20 cellular contexts compared by ENCODE assay signal in genomic region chr3:175433026-175433668, GRCh38.
DNase-seq lines count a peak whose midpoint lies in the region; ATAC-seq and TF ChIP-seq lines count a peak whose summit lies in the region.
"Had no signal": no experiment of that assay in that cellular context is flagged by ENCODE, and none has a peak within 500 bp of the region (broad histone marks: within the 10 kb centered on the region; RNA-seq: fewer than 3 reads in every experiment).

No MANE protein-coding gene starts in this region.

- no peak overlapping the region for H2BK12ac ChIP-seq in mesenchymal stem cell (ENCODE audit: low read length in 2 of 2)

- no peaks in the 10 kb centered on the region for H3K4me1 Mint-ChIP-seq in stimulated activated effector memory CD8-positive, alpha-beta T cell treated with anti-CD3 and anti-CD28 coated beads, Interleukin-12 subunit alpha, Interleukin-12 subunit beta, amount 100 ng/mL, for 72 hours
- H3K4me1 Mint-ChIP-seq: activated CD4-positive, alpha-beta T cell treated with anti-CD3 and anti-CD28 coated beads for 36 hours; B cell had no signal

- no peak overlapping the region for H3K18ac ChIP-seq in mesenchymal stem cell (ENCODE audit: low read depth in 1 of 2, low read length in 2 of 2)

- peak overlapping the region; percentile 62 for H2AFZ ChIP-seq in ACC112 (ENCODE audit: low read length, unreplicated experiment)
- H2AFZ ChIP-seq in GM23248: peak overlapping the region; percentile 17
- no peak overlapping the region for H2AFZ ChIP-seq in mesenchymal stem cell (ENCODE audit: low read depth, low read length)
- H2AFZ ChIP-seq: hepatocyte had no signal

- no peak for TF ChIP-seq CTCF in body of pancreas (IDR thresholded peaks at IDR 0.05)
- no peak for TF ChIP-seq CTCF in adrenal gland (IDR thresholded peaks at IDR 0.05)

- DNase-seq in GM23248 (peak; percentile 87), body of pancreas (no peak), mesenchymal stem cell (peak; percentile 63), iPS-NIHi7 (ENCODE audit: extremely low spot score) (no peak), adrenal gland (no peak)
- DNase-seq in stimulated activated effector memory CD8-positive, alpha-beta T cell treated with anti-CD3 and anti-CD28 coated beads, Interleukin-12 subunit alpha, Interleukin-12 subunit beta, amount 100 ng/mL, for 72 hours (ENCODE audit: low spot score in 2 of 2): no peak
- DNase-seq: activated CD4-positive, alpha-beta T cell treated with anti-CD3 and anti-CD28 coated beads for 36 hours; activated naive CD4-positive, alpha-beta T cell treated with anti-CD3 and anti-CD28 coated beads, Interleukin-2, amount 50 U/mL, for 16 hours; H7; left cardiac atrium; MV-4-11; NK-92 treated with Interleukin-12 subunit alpha and Interleukin-12 subunit beta, amount 100 ng/mL, for 24 hours; retina; SHP77 treated with DMSO at 0.1 percent for 48 hours; stimulated activated CD4-positive, alpha-beta T cell treated with anti-CD3 and anti-CD28 coated beads, Interleukin-4, amount 100 ng/mL, for 1 hour; T1000 had no signal

- H2BK120ac ChIP-seq in mesenchymal stem cell (ENCODE audit: low read depth, low read length): no peak overlapping the region

- H3K14ac ChIP-seq in mesenchymal stem cell (ENCODE audit: low read length in 2 of 2): no peak overlapping the region

- H3K9ac ChIP-seq in GM23248 (peak overlapping the region; percentile 40), mesenchymal stem cell (ENCODE audit: low read length) (peak overlapping the region; percentile 61)

- H3K79me2 ChIP-seq in ACC112 (ENCODE audit: control insufficient read depth, insufficient read depth, low read length, unreplicated experiment) (no peaks in the 10 kb centered on the region), GM23248 (ENCODE audit: insufficient read depth) (no peaks in the 10 kb centered on the region)
- H3K79me2 ChIP-seq: hepatocyte had no signal

- no peak overlapping the region for H2BK15ac ChIP-seq in mesenchymal stem cell (ENCODE audit: low read depth, poor library complexity, severe bottlenecking)

- in situ Hi-C loops in GM23248 (cut with MboI): no loop called here

- no peaks in the 10 kb centered on the region for H3K36me3 Mint-ChIP-seq in stimulated activated effector memory CD8-positive, alpha-beta T cell treated with anti-CD3 and anti-CD28 coated beads, Interleukin-12 subunit alpha, Interleukin-12 subunit beta, amount 100 ng/mL, for 72 hours

- no peak overlapping the region for H2BK5ac ChIP-seq in mesenchymal stem cell (ENCODE audit: low read depth, low read length, poor library complexity, severe bottlenecking)

- H3K4me1 ChIP-seq in ACC112 (ENCODE audit: control insufficient read depth, insufficient read depth, low read length, unreplicated experiment) (peaks cover 14% of the 10 kb centered on the region), GM23248 (ENCODE audit: insufficient read depth) (peaks cover 43% of the 10 kb centered on the region), body of pancreas (no peaks in the 10 kb centered on the region), mesenchymal stem cell (ENCODE audit: control insufficient read depth, insufficient read depth, low read depth, low read length) (no peaks in the 10 kb centered on the region), adrenal gland (replicated peaks in 1 of 2) (no peaks in the 10 kb centered on the region)

- H3K27ac Mint-ChIP-seq in stimulated activated effector memory CD8-positive, alpha-beta T cell treated with anti-CD3 and anti-CD28 coated beads, Interleukin-12 subunit alpha, Interleukin-12 subunit beta, amount 100 ng/mL, for 72 hours: no peak overlapping the region
- H3K27ac Mint-ChIP-seq: activated CD4-positive, alpha-beta T cell treated with anti-CD3 and anti-CD28 coated beads for 36 hours; B cell had no signal

- no peaks in the 10 kb centered on the region for H3K36me3 ChIP-seq in ACC112 (ENCODE audit: insufficient read depth, low read length)
- H3K36me3 ChIP-seq in GM23248 (ENCODE audit: low read depth): no peaks in the 10 kb centered on the region
- no peaks in the 10 kb centered on the region for H3K36me3 ChIP-seq in body of pancreas (replicated peaks in 1 of 2; ENCODE audit: insufficient read depth in 1 of 2, low read depth in 2 of 2)
- no peaks in the 10 kb centered on the region for H3K36me3 ChIP-seq in mesenchymal stem cell (ENCODE audit: control insufficient read depth in 1 of 2, insufficient read depth in 2 of 2, low read depth in 1 of 2, low read length in 2 of 2)
- no peaks in the 10 kb centered on the region for H3K36me3 ChIP-seq in adrenal gland (replicated peaks in 1 of 2)

- no peaks in the 10 kb centered on the region for H3K9me2 ChIP-seq in GM23248 (ENCODE audit: insufficient read depth)

- H3K27me3 ChIP-seq in ACC112 (ENCODE audit: insufficient read depth, low read length) (no peaks in the 10 kb centered on the region), GM23248 (replicated peaks; ENCODE audit: insufficient read depth) (no peaks in the 10 kb centered on the region), body of pancreas (no peaks in the 10 kb centered on the region), mesenchymal stem cell (ENCODE audit: control insufficient read depth in 1 of 2, insufficient read depth in 1 of 2, low read length in 2 of 2) (no peaks in the 10 kb centered on the region), adrenal gland (no peaks in the 10 kb centered on the region)
- H3K27me3 ChIP-seq: hepatocyte had no signal

- peak overlapping the region; percentile 40 for H3K27ac ChIP-seq in ACC112 (ENCODE audit: low read depth, low read length)
- H3K27ac ChIP-seq in GM23248: peak overlapping the region; percentile 79
- H3K27ac ChIP-seq in body of pancreas: peak overlapping the region in 1 of 4 donors; percentile 24
- no peak overlapping the region for H3K27ac ChIP-seq in mesenchymal stem cell (ENCODE audit: low read length, poor library complexity, severe bottlenecking)
- H3K27ac ChIP-seq in adrenal gland: no peak overlapping the region

- intact Hi-C loops in body of pancreas (cut with DNase I): no loop called here
- intact Hi-C loops in adrenal gland (cut with DNase I): no loop called here

- no peaks in the 10 kb centered on the region for H3K79me1 ChIP-seq in mesenchymal stem cell (replicated peaks; ENCODE audit: low read length, poor library complexity, severe bottlenecking)

- H3K4me2 ChIP-seq in GM23248 (ENCODE audit: unreplicated experiment) (peak overlapping the region; percentile 54), mesenchymal stem cell (ENCODE audit: low read length, poor library complexity, severe bottlenecking) (no peak overlapping the region)
- H3K4me2 ChIP-seq: hepatocyte had no signal

- H2AK5ac ChIP-seq in mesenchymal stem cell (ENCODE audit: low read length, severe bottlenecking): no peak overlapping the region

- peak overlapping the region; percentile 14; the same call in 1 of the 2 replicates for H3K4me3 ChIP-seq in ACC112 (ENCODE audit: low read depth, low read length)
- peak overlapping the region; percentile 35 for H3K4me3 ChIP-seq in GM23248
- no peak overlapping the region for H3K4me3 ChIP-seq in body of pancreas
- H3K4me3 ChIP-seq in mesenchymal stem cell (ENCODE audit: insufficient read depth in 1 of 2, low read depth in 1 of 2, low read length in 2 of 2): peak overlapping the region in 1 of 2 experiments; percentile 4
- no peak overlapping the region for H3K4me3 ChIP-seq in adrenal gland
- H3K4me3 ChIP-seq: hepatocyte had no signal

- H3K23ac ChIP-seq in mesenchymal stem cell (ENCODE audit: low read length in 2 of 2): no peak overlapping the region

- no peak overlapping the region for H4K91ac ChIP-seq in mesenchymal stem cell (ENCODE audit: low read length)

- TF ChIP-seq POLR2A in body of pancreas (IDR thresholded peaks at IDR 0.05) (no peak), adrenal gland (IDR thresholded peaks at IDR 0.05) (no peak)

- H3K4me3 Mint-ChIP-seq in stimulated activated effector memory CD8-positive, alpha-beta T cell treated with anti-CD3 and anti-CD28 coated beads, Interleukin-12 subunit alpha, Interleukin-12 subunit beta, amount 100 ng/mL, for 72 hours: no peak overlapping the region
- H3K4me3 Mint-ChIP-seq: activated CD4-positive, alpha-beta T cell treated with anti-CD3 and anti-CD28 coated beads for 36 hours; B cell had no signal

- WGBS in GM23248 (ENCODE audit: low coverage in 1 of 2, low lambda C conversion rate in 2 of 2, missing lambda C conversion rate in 2 of 2), 2 experiments: 42% methylated on average over 5 of the region's 5 CpGs
- 70 to 71% methylated on average over 5 of the region's 5 CpGs for WGBS in body of pancreas, 2 donors
- 73% methylated on average over 5 of the region's 5 CpGs for WGBS in mesenchymal stem cell
- WGBS in adrenal gland, 4 donors: 78 to 84% (median 83%) methylated on average over 5 of the region's 5 CpGs

- ATAC-seq in body of pancreas (peak; percentile 24), HG03039 (IDR thresholded peaks at IDR 0.05; ENCODE audit: unreplicated experiment) (no peak)
- ATAC-seq in stimulated activated effector memory CD8-positive, alpha-beta T cell treated with anti-CD3 and anti-CD28 coated beads, Interleukin-12 subunit alpha, Interleukin-12 subunit beta, amount 100 ng/mL, for 72 hours: no peak
- ATAC-seq: activated CD4-positive, alpha-beta T cell treated with anti-CD3 and anti-CD28 coated beads for 36 hours had no signal

- H3K4ac ChIP-seq in mesenchymal stem cell (ENCODE audit: low read depth in 1 of 2, low read length in 2 of 2): no peak overlapping the region

- H4K20me1 ChIP-seq in GM23248 (ENCODE audit: insufficient read depth): no peaks in the 10 kb centered on the region

- peaks cover 31% of the 10 kb centered on the region for H3F3A ChIP-seq in GM23248 (ENCODE audit: insufficient read depth)

- H4K8ac ChIP-seq in mesenchymal stem cell (ENCODE audit: low read length): no peak overlapping the region

- H3K9me3 Mint-ChIP-seq in stimulated activated effector memory CD8-positive, alpha-beta T cell treated with anti-CD3 and anti-CD28 coated beads, Interleukin-12 subunit alpha, Interleukin-12 subunit beta, amount 100 ng/mL, for 72 hours: peaks cover 6% of the 10 kb centered on the region

- no peaks in the 10 kb centered on the region for H3K9me3 ChIP-seq in GM23248 (ENCODE audit: low read depth)
- no peaks in the 10 kb centered on the region for H3K9me3 ChIP-seq in body of pancreas
- H3K9me3 ChIP-seq in mesenchymal stem cell (ENCODE audit: control insufficient read depth, low read length): peaks cover 5% of the 10 kb centered on the region
- no peaks in the 10 kb centered on the region for H3K9me3 ChIP-seq in adrenal gland (replicated peaks in 1 of 3)

Comparison
In these comparisons a context has a peak if more than half of its experiments do, and no peak if none do; other contexts are left out.
1. H3K27ac ChIP-seq: peak in ACC112 (single experiment) and GM23248 (single experiment); none in mesenchymal stem cell (single experiment) and adrenal gland (0 of 5).
2. H3K4me3 ChIP-seq: peak in ACC112 (single experiment) and GM23248 (single experiment); none in body of pancreas (0 of 2) and adrenal gland (0 of 4).
3. DNase-seq: peak in GM23248 (single experiment) and mesenchymal stem cell (single experiment); none in body of pancreas (0 of 4), iPS-NIHi7 (single experiment), adrenal gland (0 of 7) and stimulated activated effector memory CD8-positive, alpha-beta T cell treated with anti-CD3 and anti-CD28 coated beads, Interleukin-12 subunit alpha, Interleukin-12 subunit beta, amount 100 ng/mL, for 72 hours (0 of 2).